Comparison of ENCODE assay signal across 8 cellular contexts in the genomic region with DNA sequence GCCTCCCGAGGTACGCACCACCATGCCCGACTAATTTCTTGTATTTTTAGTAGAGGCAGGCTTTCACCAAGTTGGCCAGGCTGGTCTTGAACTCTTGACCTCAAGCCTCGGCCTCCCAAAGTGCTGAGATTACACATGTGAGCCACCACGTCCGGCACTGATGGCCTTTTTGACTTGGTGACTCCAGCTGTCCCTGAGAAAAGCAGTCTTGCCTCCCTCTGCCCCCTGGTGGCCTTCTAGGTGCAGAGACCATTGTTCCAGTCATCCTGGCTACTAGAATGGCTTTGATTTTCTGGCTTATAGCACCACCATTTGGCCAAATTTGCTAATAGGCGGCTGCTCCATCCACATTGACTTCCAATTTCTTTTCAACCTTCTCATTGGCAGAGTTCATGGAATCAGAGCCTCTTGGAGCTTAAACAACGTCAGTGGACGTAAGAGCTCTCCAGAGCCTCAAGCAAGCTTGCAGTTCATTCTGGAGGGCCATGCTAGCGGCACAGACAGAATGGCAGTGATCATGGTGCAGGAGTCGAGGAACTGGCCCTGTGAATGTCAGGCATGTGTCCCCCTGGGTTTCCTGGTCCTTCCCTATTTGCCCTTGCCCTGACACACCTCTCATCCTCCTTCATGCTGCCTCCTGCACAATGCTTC. TPM values are rescaled to one million over a fixed set of nuclear protein-coding genes. Genes with fewer than 3 reads are reported as not detected.
DNase-seq lines count a peak whose midpoint lies in the region; ATAC-seq and TF ChIP-seq lines count a peak whose summit lies in the region.

No MANE protein-coding gene starts in this region.

- intact Hi-C loops in MCF 10A (cut with micrococcal nuclease): loop anchor here (1.0 to 10.0 kb wide), 4 partner anchors 96 to 824 kb away; a partner anchor contains a TSS

- peaks cover 12% of the 10 kb centered on the region for H3K36me3 Mint-ChIP-seq in MCF 10A (ENCODE audit: insufficient read depth, unreplicated experiment)
- H3K36me3 Mint-ChIP-seq in immature natural killer cell: no peaks in the 10 kb centered on the region

- H3K27ac Mint-ChIP-seq in MCF 10A (ENCODE audit: low read depth, unreplicated experiment) (no peak overlapping the region), immature natural killer cell (no peak overlapping the region)

- CTCF ChIA-PET in MCF 10A (lab: Yijun Ruan, JAX): interaction anchor here (0.5 to 12.6 kb wide), 71 partner anchors 9 to 963 kb away, joined by 3 to 747 read pairs (median 4); a partner anchor contains a TSS

- peak; percentile 66 for ATAC-seq in HG03108 (IDR thresholded peaks at IDR 0.05; ENCODE audit: unreplicated experiment)
- no peak for ATAC-seq in GM18511 (IDR thresholded peaks at IDR 0.05; ENCODE audit: unreplicated experiment)

- DNase-seq in NCI-H2227 treated with DMSO at 0.1 percent for 48 hours (lab: John Stamatoyannopoulos, UW) (peak; percentile 77), MCF 10A (ENCODE audit: unreplicated experiment) (peak; percentile 96), immature natural killer cell (peak; percentile 69 to 81 (median 75))
- DNase-seq in stimulated activated CD4-positive, alpha-beta T cell treated with anti-CD3 and anti-CD28 coated beads, Interleukin-15, amount 100 ng/mL, for 1 hour (ENCODE audit: low read depth in 1 of 2, low spot score in 1 of 2): peak; percentile 57 to 66

- no peak overlapping the region for H3K4me3 Mint-ChIP-seq in MCF 10A (ENCODE audit: unreplicated experiment)
- H3K4me3 Mint-ChIP-seq in immature natural killer cell: no peak overlapping the region

- POLR2A ChIA-PET in MCF 10A (lab: Yijun Ruan, JAX): interaction anchor here (0.7 to 2.4 kb wide), 12 partner anchors 9 to 848 kb away, joined by 3 to 23 read pairs (median 4); a partner anchor contains a TSS

- H3K9me3 Mint-ChIP-seq in MCF 10A (ENCODE audit: unreplicated experiment): no peaks in the 10 kb centered on the region
- H3K9me3 Mint-ChIP-seq in immature natural killer cell: peaks cover 0 to 1% (median 0%) of the 10 kb centered on the region in 6 donors

- H3K27ac ChIP-seq in VCaP: 0 out of 2 replicates have a peak overlapping the region, but pooled peaks have one; percentile 12

- BruUV-seq in MCF 10A (replicated peaks; lab: Mats Ljungman, UMichigan): no TSS peak

- H3K4me1 Mint-ChIP-seq in MCF 10A (ENCODE audit: insufficient read depth, unreplicated experiment): peaks cover 6% of the 10 kb centered on the region
- no peaks in the 10 kb centered on the region for H3K4me1 Mint-ChIP-seq in immature natural killer cell

- peak; percentile 91 for TF ChIP-seq CTCF in GM12801 (IDR thresholded peaks at IDR 0.05; ENCODE audit: extremely low read depth, insufficient read length)
- TF ChIP-seq CTCF in VCaP (conservative IDR thresholded peaks at IDR 0.05): peak; percentile 99
- TF ChIP-seq CTCF in MCF 10A (IDR thresholded peaks at IDR 0.05; ENCODE audit: unreplicated experiment): peak; percentile 95

- H3K27me3 Mint-ChIP-seq in MCF 10A (ENCODE audit: insufficient read depth, unreplicated experiment): no peaks in the 10 kb centered on the region
- peaks cover 7 to 24% (median 9%) of the 10 kb centered on the region in 3 donors for H3K27me3 Mint-ChIP-seq in immature natural killer cell (ENCODE audit: low read depth in 3 of 3)

RNA-seq across cellular contexts. Expression of a gene that starts 25.4 kb away (rescaled TPM):
- total RNA-seq in MCF 10A (2022): 580 and 658 TPM in 2 replicates
- polyA plus RNA-seq in immature natural killer cell: 10 to 100 TPM; 57.2 to 83.4 (median 69.2) TPM

RNA-seq across cellular contexts. Expression of a gene that starts 32.0 kb away (rescaled TPM):
- 659 and 662 TPM in 2 replicates for total RNA-seq in MCF 10A (2022)
- under 1 TPM in 1 of 3 donors, not detected in 2; 0.60 TPM for polyA plus RNA-seq in immature natural killer cell
